18 cellular contexts compared by ENCODE assay signal in genomic region chr2:85945576-85945975, GRCh38. TPM values are rescaled to one million over a fixed set of nuclear protein-coding genes. Genes with fewer than 3 reads are reported as not detected.
DNase-seq lines count a peak whose midpoint lies in the region; ATAC-seq and TF ChIP-seq lines count a peak whose summit lies in the region.
"Had no signal": no experiment of that assay in that cellular context is flagged by ENCODE, and none has a peak within 500 bp of the region (broad histone marks: within the 10 kb centered on the region; RNA-seq: fewer than 3 reads in every experiment).

No MANE protein-coding gene starts in this region.

- no peak for TF ChIP-seq CTCF in thyroid gland (IDR thresholded peaks at IDR 0.05)

- H3K4me3 ChIP-seq in thyroid gland (replicated peaks in 1 of 3): no peak overlapping the region
- H3K4me3 ChIP-seq: MG63, SK-N-MC had no signal

- H3K27ac ChIP-seq in thyroid gland: no peak overlapping the region
- H3K27ac ChIP-seq: SK-N-MC had no signal

- TF ChIP-seq POLR2A in thyroid gland (IDR thresholded peaks at IDR 0.05): no peak

- no peaks in the 10 kb centered on the region for H3K27me3 ChIP-seq in thyroid gland
- H3K27me3 ChIP-seq: MG63 had no signal

- no peaks in the 10 kb centered on the region for H3K9me3 ChIP-seq in thyroid gland

- DNase-seq in EH (ENCODE audit: low read depth) (peak; percentile 24), NCI-H1105 (lab: John Stamatoyannopoulos, UW) (peak; percentile 6), OCI-M1 (lab: John Stamatoyannopoulos, UW) (peak; percentile 2), cerebellar cortex (ENCODE audit: low spot score) (peak; percentile 57), amniotic stem cell (lab: John Stamatoyannopoulos, UW) (no peak), NCI-H2227 treated with DMSO at 0.1 percent for 48 hours (lab: John Stamatoyannopoulos, UW) (no peak), thyroid gland (no peak)
- DNase-seq: CD4-positive, alpha-beta memory T cell; GOT3; MG63; NCI-H1092; NCI-H187; NCI-H748 treated with DMSO at 0.1 percent for 48 hours; T-cell; T-helper 9 cell had no signal

- H3K36me3 ChIP-seq in thyroid gland: no peaks in the 10 kb centered on the region
- H3K36me3 ChIP-seq: MG63 had no signal

- ATAC-seq in HG02623 (IDR thresholded peaks at IDR 0.05; ENCODE audit: unreplicated experiment): no peak
- ATAC-seq: Right ventricle myocardium inferior, T-cell had no signal

- intact Hi-C loops in thyroid gland (cut with DNase I): no loop called here

- peaks cover 13 to 16% of the 10 kb centered on the region in 2 donors for H3K4me1 ChIP-seq in thyroid gland

RNA-seq across cellular contexts. Expression of gene ST3GAL5, which starts 56.8 kb away (rescaled TPM):
- total RNA-seq in thyroid gland: 100 to 1,000 TPM; 139 to 199 (median 156) TPM

Comparison
In these comparisons a context has a peak if more than half of its experiments do, and no peak if none do; other contexts are left out.
1. DNase-seq: peak in EH (single experiment), NCI-H1105 (single experiment), OCI-M1 (single experiment) and cerebellar cortex (single experiment); none in amniotic stem cell (single experiment), NCI-H2227 treated with DMSO at 0.1 percent for 48 hours (single experiment) and thyroid gland (0 of 2).